1 cellular context compared by ENCODE assay signal in the genomic region with DNA sequence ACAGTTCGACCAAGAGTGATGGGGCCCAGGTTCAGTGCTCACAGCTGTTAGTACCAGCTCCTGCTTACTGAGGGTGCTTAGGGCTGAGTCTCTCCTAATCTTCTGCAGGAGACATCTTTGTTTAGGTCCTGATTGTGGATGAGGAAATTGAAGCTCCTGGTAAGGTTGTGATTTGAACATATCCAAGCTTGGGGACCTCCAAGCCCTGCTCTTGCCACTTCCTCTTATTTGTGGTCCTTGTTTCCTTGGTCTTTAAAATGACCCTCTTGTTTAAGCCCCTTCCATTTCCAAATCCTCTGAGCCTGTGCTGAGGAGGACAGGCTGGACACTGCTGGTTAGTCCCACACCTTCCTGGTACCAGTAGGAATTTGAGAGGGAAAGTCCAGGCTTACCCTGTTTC.
TF ChIP-seq lines count a peak whose summit lies in the region.

No MANE protein-coding gene starts in this region.

TF ChIP-seq in IMR-90, 13 proteins besides CTCF, POLR2A, EP300 and RAD21 (continued from another document):
- TF ChIP-seq, protein P1, sequence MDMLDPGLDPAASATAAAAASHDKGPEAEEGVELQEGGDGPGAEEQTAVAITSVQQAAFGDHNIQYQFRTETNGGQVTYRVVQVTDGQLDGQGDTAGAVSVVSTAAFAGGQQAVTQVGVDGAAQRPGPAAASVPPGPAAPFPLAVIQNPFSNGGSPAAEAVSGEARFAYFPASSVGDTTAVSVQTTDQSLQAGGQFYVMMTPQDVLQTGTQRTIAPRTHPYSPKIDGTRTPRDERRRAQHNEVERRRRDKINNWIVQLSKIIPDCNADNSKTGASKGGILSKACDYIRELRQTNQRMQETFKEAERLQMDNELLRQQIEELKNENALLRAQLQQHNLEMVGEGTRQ (IDR thresholded peaks at IDR 0.05; ENCODE audit: low read depth, low read length): no peak
- TF ChIP-seq NFE2L2 (IDR thresholded peaks at IDR 0.05; ENCODE audit: low read depth, low read length): no peak
- TF ChIP-seq, protein P2, sequence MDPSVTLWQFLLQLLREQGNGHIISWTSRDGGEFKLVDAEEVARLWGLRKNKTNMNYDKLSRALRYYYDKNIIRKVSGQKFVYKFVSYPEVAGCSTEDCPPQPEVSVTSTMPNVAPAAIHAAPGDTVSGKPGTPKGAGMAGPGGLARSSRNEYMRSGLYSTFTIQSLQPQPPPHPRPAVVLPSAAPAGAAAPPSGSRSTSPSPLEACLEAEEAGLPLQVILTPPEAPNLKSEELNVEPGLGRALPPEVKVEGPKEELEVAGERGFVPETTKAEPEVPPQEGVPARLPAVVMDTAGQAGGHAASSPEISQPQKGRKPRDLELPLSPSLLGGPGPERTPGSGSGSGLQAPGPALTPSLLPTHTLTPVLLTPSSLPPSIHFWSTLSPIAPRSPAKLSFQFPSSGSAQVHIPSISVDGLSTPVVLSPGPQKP (IDR thresholded peaks at IDR 0.05; ENCODE audit: borderline replicate concordance, low read depth, low read length): no peak
- TF ChIP-seq SMC3 (IDR thresholded peaks at IDR 0.05; ENCODE audit: low read depth, low read length): no peak
